Comparison of ENCODE assay signal across 1 cellular context in the genomic region with DNA sequence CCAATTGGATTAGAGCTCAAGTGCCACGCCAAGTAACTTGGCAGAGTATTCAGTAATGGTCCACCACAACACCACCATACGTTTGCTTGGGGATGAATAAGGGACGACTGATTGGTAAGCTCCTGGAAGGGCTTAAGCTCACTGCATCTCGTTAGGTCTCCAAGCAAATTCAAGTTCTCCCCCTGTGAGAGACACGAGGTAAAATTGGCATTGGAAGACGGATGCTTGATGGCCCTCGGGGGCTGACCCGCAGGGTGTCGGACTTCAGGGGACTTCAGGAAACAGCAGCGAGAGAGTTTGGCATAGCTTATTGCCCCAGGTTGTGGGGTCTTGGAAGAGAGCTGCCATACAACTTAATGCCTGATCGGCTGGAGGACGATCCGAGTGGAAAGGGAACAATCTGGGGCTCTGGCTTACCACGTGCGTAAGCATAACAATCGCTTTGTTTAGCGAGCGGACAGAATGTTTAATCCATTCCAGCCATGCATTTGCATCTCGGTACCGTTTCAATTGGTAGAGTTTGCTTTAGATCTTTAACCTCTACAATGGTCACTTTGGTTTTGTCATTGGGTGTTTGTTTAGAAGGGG.
TF ChIP-seq lines count a peak whose summit lies in the region.

No MANE protein-coding gene starts in this region.

TF ChIP-seq in H1, 55 proteins besides CTCF, POLR2A, EP300 and RAD21:
- TF ChIP-seq SAP30 (IDR thresholded peaks at IDR 0.05; ENCODE audit: insufficient read depth, insufficient replicate concordance, low read length) = peak; percentile 28
- TF ChIP-seq TBP (IDR thresholded peaks at IDR 0.05; ENCODE audit: low read depth, low read length) = no peak
- TF ChIP-seq POLR2AphosphoS5 (IDR thresholded peaks at IDR 0.05; ENCODE audit: low read depth, low read length) = peak; percentile 92
- TF ChIP-seq, protein P1, sequence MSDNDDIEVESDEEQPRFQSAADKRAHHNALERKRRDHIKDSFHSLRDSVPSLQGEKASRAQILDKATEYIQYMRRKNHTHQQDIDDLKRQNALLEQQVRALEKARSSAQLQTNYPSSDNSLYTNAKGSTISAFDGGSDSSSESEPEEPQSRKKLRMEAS (IDR thresholded peaks at IDR 0.05) = peak; percentile 33; the same call in 1 of the 2 replicates
- peak; percentile 12 for TF ChIP-seq TAF7 (optimal IDR thresholded peaks at IDR 0.05; ENCODE audit: borderline replicate concordance, low read depth, low read length)
